16 cellular contexts compared by ENCODE assay signal in the genomic region with DNA sequence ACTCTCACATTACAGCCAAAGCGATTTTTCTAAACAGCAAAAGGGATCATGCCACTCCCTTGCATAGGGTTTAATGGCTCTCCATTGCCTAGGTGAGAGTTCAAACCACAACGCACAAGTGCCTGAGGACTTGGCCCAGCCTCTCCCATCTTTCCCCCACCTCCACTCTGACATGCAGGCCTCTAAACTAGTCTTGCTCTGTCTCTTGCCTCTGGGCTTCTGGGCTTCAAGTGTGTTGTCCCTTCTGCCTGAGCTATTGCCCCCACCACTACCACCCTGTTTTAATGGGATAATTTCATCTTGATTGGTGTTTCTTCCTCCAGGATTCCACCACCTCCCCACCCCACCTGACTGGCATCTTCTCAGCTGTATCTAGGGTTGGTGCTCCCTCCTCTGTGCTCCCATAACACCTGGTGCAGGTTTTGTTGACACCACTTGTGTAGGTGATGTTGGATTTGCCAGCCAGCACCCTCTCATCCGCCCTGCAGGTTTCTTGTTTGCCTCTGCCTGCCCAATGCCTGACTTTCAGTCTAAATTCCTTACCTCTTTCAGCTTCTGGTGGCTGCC. TPM values are rescaled to one million over a fixed set of nuclear protein-coding genes. Genes with fewer than 3 reads are reported as not detected.
DNase-seq lines count a peak whose midpoint lies in the region; ATAC-seq and TF ChIP-seq lines count a peak whose summit lies in the region.
"Had no signal": no experiment of that assay in that cellular context is flagged by ENCODE, and none has a peak within 500 bp of the region (broad histone marks: within the 10 kb centered on the region; RNA-seq: fewer than 3 reads in every experiment).

No MANE protein-coding gene starts in this region.

- CTCF ChIA-PET in T-cell (lab: Charles Lee) = no interaction called here

- peak overlapping the region in 1 of 2 donors; percentile 7 for H3K27ac Mint-ChIP-seq in T-cell
- H3K27ac Mint-ChIP-seq in naive thymus-derived CD8-positive, alpha-beta T cell = peak overlapping the region in 9 of 10 donors; percentile 0 to 97 (median 74)

- 69 to 88% (median 71%) methylated on average over 3 of the region's 3 CpGs for WGBS in psoas muscle, 3 donors

- intact Hi-C loops in psoas muscle (cut with DNase I) = loop anchor here (5.0 kb wide), 2 partner anchors 99 to 126 kb away; no protein-coding TSS in a partner anchor

- peaks cover 10 to 17% (median 14%) of the 10 kb centered on the region in 3 donors for H3K4me1 Mint-ChIP-seq in T-cell
- peaks cover 16 to 22% (median 19%) of the 10 kb centered on the region in 4 donors for H3K4me1 Mint-ChIP-seq in naive thymus-derived CD8-positive, alpha-beta T cell

- POLR2A ChIA-PET in T-cell (lab: Charles Lee) = interaction anchor here in 1 of 2 donors (0.7 kb wide), 1 partner anchor 32 kb away, joined by 3 read pairs; no protein-coding TSS in a partner anchor
- POLR2A ChIA-PET in naive thymus-derived CD8-positive, alpha-beta T cell (lab: Charles Lee) = interaction anchor here (1.1 to 8.0 kb wide), 2 partner anchors 49 to 87 kb away, joined by 4 to 209 read pairs; no protein-coding TSS in a partner anchor

- peak overlapping the region; percentile 6 to 84 (median 80) for H3K4me3 Mint-ChIP-seq in T-cell
- H3K4me3 Mint-ChIP-seq in naive thymus-derived CD8-positive, alpha-beta T cell = peak overlapping the region in 9 of 10 donors; percentile 19 to 81 (median 44)

- no peaks in the 10 kb centered on the region for H3K4me1 ChIP-seq in psoas muscle

- ATAC-seq in T-cell (replicated peaks in 1 of 4) = no peak
- ATAC-seq in naive thymus-derived CD8-positive, alpha-beta T cell = no peak
- ATAC-seq in psoas muscle = no peak
- ATAC-seq: esophagus mucosa, heart right ventricle had no signal

- DNase-seq in NCI-H2081 (lab: John Stamatoyannopoulos, UW) = peak; percentile 58 to 76
- DNase-seq in NCI-H2081 treated with DMSO at 0.1 percent for 48 hours (lab: John Stamatoyannopoulos, UW) = no peak
- DNase-seq in COLO668 (lab: John Stamatoyannopoulos, UW; ENCODE audit: unreplicated experiment) = peak; percentile 68
- peak in 1 of 34 experiments; percentile 22 for DNase-seq in T-cell
- no peak for DNase-seq in naive thymus-derived CD8-positive, alpha-beta T cell
- no peak for DNase-seq in GOT3 (lab: John Stamatoyannopoulos, UW)
- DNase-seq in NOMO-1 (lab: John Stamatoyannopoulos, UW; ENCODE audit: unreplicated experiment in 2 of 2) = no peak
- DNase-seq in psoas muscle = no peak
- DNase-seq: HCEC 1CT, heart right ventricle, NCI-H226, occipital lobe, T1000 had no signal

- peaks cover 0 to 12% (median 0%) of the 10 kb centered on the region in 3 donors for H3K27me3 ChIP-seq in psoas muscle (ENCODE audit: insufficient read depth in 3 of 3, low read length in 2 of 3)

- no peak overlapping the region for H3K27ac ChIP-seq in psoas muscle
- H3K27ac ChIP-seq: heart right ventricle, HL-60 had no signal

- H3K9me3 ChIP-seq in psoas muscle = no peaks in the 10 kb centered on the region

- H3K36me3 Mint-ChIP-seq in T-cell = peaks cover 3% of the 10 kb centered on the region
- H3K36me3 Mint-ChIP-seq in naive thymus-derived CD8-positive, alpha-beta T cell = peaks cover 0 to under 1% (median 0%) of the 10 kb centered on the region in 3 donors

- no peaks in the 10 kb centered on the region for H3K36me3 ChIP-seq in psoas muscle (ENCODE audit: insufficient read depth in 1 of 2, low read depth in 1 of 2)

- H3K4me3 ChIP-seq in psoas muscle = no peak overlapping the region
- H3K4me3 ChIP-seq: heart right ventricle had no signal

- H3K9me3 Mint-ChIP-seq in T-cell = peaks cover 0 to 5% (median 0%) of the 10 kb centered on the region in 3 donors
- H3K9me3 Mint-ChIP-seq in naive thymus-derived CD8-positive, alpha-beta T cell = peaks cover 0 to 4% (median 0%) of the 10 kb centered on the region in 9 donors

- no peak for TF ChIP-seq CTCF in psoas muscle (IDR thresholded peaks at IDR 0.05)

- no peaks in the 10 kb centered on the region for H3K27me3 Mint-ChIP-seq in T-cell
- H3K27me3 Mint-ChIP-seq in naive thymus-derived CD8-positive, alpha-beta T cell = peaks cover 0 to 4% (median 0%) of the 10 kb centered on the region in 5 donors

RNA-seq across cellular contexts. Expression of a gene that starts 2.7 kb away (rescaled TPM):
- total RNA-seq in T-cell (100 to 1,000 TPM in 2 of 5 donors, 10 to 100 TPM in 3; 17.6 to 119 (median 25.9) TPM), psoas muscle (1 to 10 TPM; 4.5 to 8.8 (median 4.6) TPM)
- total RNA-seq in naive thymus-derived CD8-positive, alpha-beta T cell = 10 to 100 TPM; 29.4 to 33.3 TPM
- polyA plus RNA-seq in naive thymus-derived CD8-positive, alpha-beta T cell = 1 to 10 TPM; 4.2 to 6.3 (median 4.7) TPM
- 1 to 10 TPM in 2 of 3 donors, under 1 TPM in 1; 0.49 to 2.2 (median 1.2) TPM for polyA plus RNA-seq in psoas muscle

RNA-seq across cellular contexts. Expression of a gene that starts 58.3 kb away (rescaled TPM):
- total RNA-seq in T-cell (under 1 TPM; 0.16 to 0.99 (median 0.82) TPM), psoas muscle (not detected)
- total RNA-seq in naive thymus-derived CD8-positive, alpha-beta T cell = 1 to 10 TPM; 2.7 to 3.1 TPM
- under 1 TPM; 0.03 to 0.07 (median 0.06) TPM for polyA plus RNA-seq in naive thymus-derived CD8-positive, alpha-beta T cell
- polyA plus RNA-seq in psoas muscle = not detected
- total RNA-seq: occipital lobe had no signal
- polyA plus RNA-seq: adipose tissue, heart right ventricle had no signal

RNA-seq across cellular contexts. Expression of a gene that starts 59.0 kb away (rescaled TPM):
- total RNA-seq in T-cell (10 to 100 TPM in 1 of 5 donors, 1 to 10 TPM in 4; 7.7 to 15.0 (median 9.5) TPM), psoas muscle (1 to 10 TPM; 3.2 to 6.6 (median 4.0) TPM)
- 10 to 100 TPM; 13.0 to 14.6 TPM for total RNA-seq in naive thymus-derived CD8-positive, alpha-beta T cell
- polyA plus RNA-seq in naive thymus-derived CD8-positive, alpha-beta T cell = 1 to 10 TPM; 2.4 to 3.7 (median 2.8) TPM
- 1 to 10 TPM; 1.6 to 2.9 (median 1.9) TPM for polyA plus RNA-seq in psoas muscle

Comparison
In these comparisons a context has a peak if more than half of its experiments do, and no peak if none do; other contexts are left out.
1. DNase-seq: peak in NCI-H2081 (2 of 2) and COLO668 (single experiment); none in NCI-H2081 treated with DMSO at 0.1 percent for 48 hours (single experiment), naive thymus-derived CD8-positive, alpha-beta T cell (0 of 10), GOT3 (single experiment), NOMO-1 (0 of 2) and psoas muscle (0 of 2).